ENCODE assay signal across 15 cellular contexts in genomic region chr1:89873250-89873649, GRCh38.
"Had no signal": no experiment of that assay in that cellular context is flagged by ENCODE, and none has a peak within 500 bp of the region (broad histone marks: within the 10 kb centered on the region; RNA-seq: fewer than 3 reads in every experiment).

No MANE protein-coding gene starts in this region.

- H3K27ac Mint-ChIP-seq: activated CD8-positive, alpha-beta T cell treated with anti-CD3 and anti-CD28 coated beads for 36 hours; activated T-helper 1 cell treated with anti-CD3 and anti-CD28 coated beads, Interleukin-12 subunit alpha, Interleukin-12 subunit beta, Interleukin-2, Interleukin-4 antibody, amounts not matched to agents 30 ng/mL and 10 ng/mL and 1 ng/mL, durations not matched to agents 14 hours and 24 hours and 36 hours; stimulated activated naive CD8-positive, alpha-beta T cell treated with anti-CD3 and anti-CD28 coated beads, Interleukin-15, Interleukin-2, amounts not matched to agents 100 ng/mL and 50 ng/mL, for 24 hours had no signal

- H3K4me3 ChIP-seq: colonic mucosa, heart left ventricle, pancreas, testis had no signal

- ATAC-seq: activated CD8-positive, alpha-beta T cell treated with anti-CD3 and anti-CD28 coated beads for 36 hours; effector memory CD8-positive, alpha-beta T cell; left lobe of liver had no signal

- H3K27me3 ChIP-seq: colonic mucosa, heart left ventricle, pancreas, testis had no signal

- H3K9me3 Mint-ChIP-seq: activated T-helper 1 cell treated with anti-CD3 and anti-CD28 coated beads, Interleukin-12 subunit alpha, Interleukin-12 subunit beta, Interleukin-2, Interleukin-4 antibody, amounts not matched to agents 30 ng/mL and 10 ng/mL and 1 ng/mL, durations not matched to agents 14 hours and 24 hours and 36 hours; effector memory CD8-positive, alpha-beta T cell; neural crest cell; stimulated activated naive CD8-positive, alpha-beta T cell treated with anti-CD3 and anti-CD28 coated beads, Interleukin-15, Interleukin-2, amounts not matched to agents 100 ng/mL and 50 ng/mL, for 24 hours had no signal

- H3K27ac ChIP-seq: colonic mucosa, pancreas had no signal

- H3K9me3 ChIP-seq: colonic mucosa, heart left ventricle, pancreas, testis had no signal

- H3K4me3 Mint-ChIP-seq: activated CD8-positive, alpha-beta T cell treated with anti-CD3 and anti-CD28 coated beads for 36 hours; activated T-helper 1 cell treated with anti-CD3 and anti-CD28 coated beads, Interleukin-12 subunit alpha, Interleukin-12 subunit beta, Interleukin-2, Interleukin-4 antibody, amounts not matched to agents 30 ng/mL and 10 ng/mL and 1 ng/mL, durations not matched to agents 14 hours and 24 hours and 36 hours; effector memory CD8-positive, alpha-beta T cell; neural crest cell; stimulated activated naive CD8-positive, alpha-beta T cell treated with anti-CD3 and anti-CD28 coated beads, Interleukin-15, Interleukin-2, amounts not matched to agents 100 ng/mL and 50 ng/mL, for 24 hours had no signal

- DNase-seq: activated CD4-positive, alpha-beta T cell treated with anti-CD3 and anti-CD28 coated beads for 4 hours; activated CD8-positive, alpha-beta memory T cell treated with anti-CD3 and anti-CD28 coated beads, Interleukin-2, amount 50 U/mL, for 48 hours; activated CD8-positive, alpha-beta T cell treated with anti-CD3 and anti-CD28 coated beads for 36 hours; activated naive CD4-positive, alpha-beta T cell treated with Interleukin-2 at 50 U/mL for 16 hours; caudate nucleus; colonic mucosa; effector memory CD8-positive, alpha-beta T cell; heart left ventricle; pancreas; stimulated activated CD4-positive, alpha-beta T cell treated with anti-CD3 and anti-CD28 coated beads, Interleukin-4, amount 100 ng/mL, for 1 hour; testis had no signal

- H3K4me1 ChIP-seq: colonic mucosa had no signal

- H3K27me3 Mint-ChIP-seq: activated CD8-positive, alpha-beta T cell treated with anti-CD3 and anti-CD28 coated beads for 36 hours; effector memory CD8-positive, alpha-beta T cell; stimulated activated naive CD8-positive, alpha-beta T cell treated with anti-CD3 and anti-CD28 coated beads, Interleukin-15, Interleukin-2, amounts not matched to agents 100 ng/mL and 50 ng/mL, for 24 hours had no signal

- H3K36me3 ChIP-seq: colonic mucosa, pancreas had no signal
